8 cellular contexts compared by ENCODE assay signal in genomic region chr1:44239337-44239960, GRCh38. TPM values are rescaled to one million over a fixed set of nuclear protein-coding genes. Genes with fewer than 3 reads are reported as not detected.
DNase-seq lines count a peak whose midpoint lies in the region; ATAC-seq and TF ChIP-seq lines count a peak whose summit lies in the region.

No MANE protein-coding gene starts in this region.

- H3K27ac ChIP-seq in BLaER1 (peak overlapping the region; percentile 76), fibroblast of lung (ENCODE audit: insufficient read depth, low read length) (peak overlapping the region; percentile 14), ovary (peak overlapping the region in 1 of 2 donors; percentile 38)
- H3K27ac ChIP-seq in CD8-positive, alpha-beta memory T cell (ENCODE audit: low read depth, low read length), result no peak overlapping the region

- peaks cover 0 to 31% (median 5%) of the 10 kb centered on the region in 3 donors for H3K36me3 Mint-ChIP-seq in CD8-positive, alpha-beta memory T cell

- H3K9me3 ChIP-seq in BLaER1 (no peaks in the 10 kb centered on the region), fibroblast of lung (ENCODE audit: control insufficient read depth, insufficient read depth, low read depth, low read length) (no peaks in the 10 kb centered on the region), ovary (no peaks in the 10 kb centered on the region)
- H3K9me3 ChIP-seq in CD8-positive, alpha-beta memory T cell (ENCODE audit: low read length), result no peaks in the 10 kb centered on the region

- H3K9ac ChIP-seq in BLaER1 (peak overlapping the region; percentile 56), fibroblast of lung (ENCODE audit: insufficient read depth, low read length) (peak overlapping the region; percentile 27)

- WGBS in ovary, 3 donors, result 36 to 51% (median 44%) methylated on average over 8 of the region's 8 CpGs

- H3K4me1 ChIP-seq in BLaER1 (peaks cover 39% of the 10 kb centered on the region), fibroblast of lung (ENCODE audit: control insufficient read depth, extremely low read depth, insufficient read depth, low read length) (peaks cover 12% of the 10 kb centered on the region), ovary (ENCODE audit: insufficient read depth) (peaks cover 1% of the 10 kb centered on the region)
- H3K4me1 ChIP-seq in CD8-positive, alpha-beta memory T cell (ENCODE audit: insufficient read depth, low read length), result peaks cover 5% of the 10 kb centered on the region

- CTCF ChIA-PET in CD8-positive, alpha-beta memory T cell (lab: Charles Lee), result no interaction called here

- no peaks in the 10 kb centered on the region for H3K79me2 ChIP-seq in fibroblast of lung (ENCODE audit: control insufficient read depth, insufficient read depth, low read length)

- TF ChIP-seq POLR2A in ovary (IDR thresholded peaks at IDR 0.05), result no peak

- intact Hi-C loops in ovary (cut with DNase I), result no loop called here

- peak overlapping the region in 2 of 8 donors; percentile 51 to 60 for H3K27ac Mint-ChIP-seq in CD8-positive, alpha-beta memory T cell

- peak overlapping the region; percentile 66 for H3K4me2 ChIP-seq in BLaER1
- no peak overlapping the region for H3K4me2 ChIP-seq in fibroblast of lung (ENCODE audit: extremely low read depth, insufficient read depth, low read length)

- H3K4me3 Mint-ChIP-seq in CD8-positive, alpha-beta memory T cell, result no peak overlapping the region

- ATAC-seq in omental fat pad (ENCODE audit: low FRiP score), result no peak
- no peak for ATAC-seq in HG03442 (IDR thresholded peaks at IDR 0.05; ENCODE audit: unreplicated experiment)

- no peaks in the 10 kb centered on the region for H3K9me3 Mint-ChIP-seq in CD8-positive, alpha-beta memory T cell

- H3K4me1 Mint-ChIP-seq in CD8-positive, alpha-beta memory T cell, result peaks cover 0 to 14% (median under 1%) of the 10 kb centered on the region in 3 donors

- H3K36me3 ChIP-seq in BLaER1 (peaks cover 40% of the 10 kb centered on the region), fibroblast of lung (ENCODE audit: control insufficient read depth, insufficient read depth, low read length) (no peaks in the 10 kb centered on the region), ovary (no peaks in the 10 kb centered on the region)
- no peaks in the 10 kb centered on the region for H3K36me3 ChIP-seq in CD8-positive, alpha-beta memory T cell (ENCODE audit: insufficient read depth, low read length)

- H4K20me1 ChIP-seq in BLaER1 (no peaks in the 10 kb centered on the region), fibroblast of lung (ENCODE audit: control insufficient read depth, extremely low read depth, insufficient read depth, low read length) (no peaks in the 10 kb centered on the region)

- DNase-seq in OCI-M1 (lab: John Stamatoyannopoulos, UW) (peak; percentile 6), fibroblast of lung (ENCODE audit: low read depth in 2 of 2) (peak; percentile 24 to 29), ovary (peak in 3 of 5 donors; percentile 42 to 60 (median 52)), omental fat pad (ENCODE audit: low spot score) (no peak)
- no peak for DNase-seq in stimulated activated CD8-positive, alpha-beta memory T cell treated with anti-CD3 and anti-CD28 coated beads, Interleukin-4, amount 100 ng/mL, for 48 hours
- no peak for DNase-seq in CD8-positive, alpha-beta memory T cell

- H3K27me3 Mint-ChIP-seq in CD8-positive, alpha-beta memory T cell, result no peaks in the 10 kb centered on the region

- H2AFZ ChIP-seq in fibroblast of lung (ENCODE audit: low read length), result no peak overlapping the region

- no peak overlapping the region for H3K4me3 ChIP-seq in BLaER1
- no peak overlapping the region for H3K4me3 ChIP-seq in fibroblast of lung (replicated peaks in 1 of 4; ENCODE audit: control extremely low read depth in 1 of 4, insufficient read depth in 1 of 4, low read depth in 3 of 4, low read length in 4 of 4)
- no peak overlapping the region for H3K4me3 ChIP-seq in ovary
- H3K4me3 ChIP-seq in CD8-positive, alpha-beta memory T cell (ENCODE audit: low read length), result no peak overlapping the region

- H3K27me3 ChIP-seq in BLaER1, result no peaks in the 10 kb centered on the region
- no peaks in the 10 kb centered on the region for H3K27me3 ChIP-seq in fibroblast of lung (ENCODE audit: control insufficient read depth, insufficient read depth, low read length)
- H3K27me3 ChIP-seq in ovary, result no peaks in the 10 kb centered on the region
- H3K27me3 ChIP-seq in CD8-positive, alpha-beta memory T cell (ENCODE audit: insufficient read depth, low read length, poor library complexity, severe bottlenecking), result no peaks in the 10 kb centered on the region

- no peak for TF ChIP-seq CTCF in fibroblast of lung (conservative IDR thresholded peaks at IDR 0.05 in 1 of 2, IDR thresholded peaks at IDR 0.05 in 1 of 2; ENCODE audit: low read depth in 1 of 2, low read length in 2 of 2)
- no peak for TF ChIP-seq CTCF in ovary (IDR thresholded peaks at IDR 0.05)
- no peak for TF ChIP-seq CTCF in omental fat pad (IDR thresholded peaks at IDR 0.05)

- no peak for TF ChIP-seq EP300 in ovary (IDR thresholded peaks at IDR 0.05)

- POLR2A ChIA-PET in CD8-positive, alpha-beta memory T cell (lab: Charles Lee), result no interaction called here

RNA-seq across cellular contexts. Expression of gene DMAP1, which starts 26.2 kb away (rescaled TPM):
- total RNA-seq in fibroblast of lung, result 17.2 and 23.6 TPM in 2 replicates
- polyA plus RNA-seq in fibroblast of lung, result 21.1 and 26.8 TPM in 2 replicates
- polyA plus RNA-seq in fibroblast of lung (2012), result 26.5 and 29.2 TPM in 2 replicates
- 54.5 and 79.4 TPM in 2 replicates for polyA minus RNA-seq in fibroblast of lung (ENCODE audit: low replicate concordance)
- 10 to 100 TPM; 35.8 to 46.9 (median 43.6) TPM for total RNA-seq in ovary
- polyA plus RNA-seq in ovary, result 10 to 100 TPM; 28.1 to 38.3 TPM
- 10 to 100 TPM; 23.2 to 43.5 (median 27.9) TPM for total RNA-seq in omental fat pad
- total RNA-seq in CD8-positive, alpha-beta memory T cell, result 10 to 100 TPM; 35.0 to 36.1 TPM
- 45.5 TPM for polyA plus RNA-seq in CD8-positive, alpha-beta memory T cell

Comparison
In these comparisons a context has a peak if more than half of its experiments do, and no peak if none do; other contexts are left out.
1. DNase-seq: peak in OCI-M1 (single experiment), fibroblast of lung (2 of 2) and ovary (3 of 5); none in omental fat pad (single experiment), stimulated activated CD8-positive, alpha-beta memory T cell treated with anti-CD3 and anti-CD28 coated beads, Interleukin-4, amount 100 ng/mL, for 48 hours (single experiment) and CD8-positive, alpha-beta memory T cell (0 of 5).